11 cellular contexts compared by ENCODE assay signal in genomic region chr9:120889606-120890396, GRCh38. TPM values are rescaled to one million over a fixed set of nuclear protein-coding genes. Genes with fewer than 3 reads are reported as not detected.
DNase-seq lines count a peak whose midpoint lies in the region; ATAC-seq and TF ChIP-seq lines count a peak whose summit lies in the region.
"Had no signal": no experiment of that assay in that cellular context is flagged by ENCODE, and none has a peak within 500 bp of the region (broad histone marks: within the 10 kb centered on the region; RNA-seq: fewer than 3 reads in every experiment).

No MANE protein-coding gene starts in this region.

- H3K36me3 Mint-ChIP-seq in CD8-positive, alpha-beta memory T cell: peaks cover 0 to 2% (median 1%) of the 10 kb centered on the region in 3 donors
- H3K36me3 Mint-ChIP-seq in activated naive CD4-positive, alpha-beta T cell treated with anti-CD3 and anti-CD28 coated beads, Interleukin-2, amount 50 U/mL, for 72 hours: peaks cover 0 to 12% of the 10 kb centered on the region in 2 donors

- no peak for ATAC-seq in activated naive CD4-positive, alpha-beta T cell treated with anti-CD3 and anti-CD28 coated beads, Interleukin-2, amount 50 U/mL, for 72 hours
- no peak for ATAC-seq in GM18502 (IDR thresholded peaks at IDR 0.05; ENCODE audit: poor library complexity, unreplicated experiment)

- intact Hi-C loops in prostate gland (cut with DNase I): loop anchor here (2.0 kb wide), 1 partner anchor 27 kb away; no protein-coding TSS in a partner anchor

- TF ChIP-seq CTCF in prostate gland (IDR thresholded peaks at IDR 0.05): no peak

- H3K9me3 Mint-ChIP-seq in CD8-positive, alpha-beta memory T cell: no peaks in the 10 kb centered on the region
- peaks cover 0 to 3% of the 10 kb centered on the region in 2 donors for H3K9me3 Mint-ChIP-seq in activated naive CD4-positive, alpha-beta T cell treated with anti-CD3 and anti-CD28 coated beads, Interleukin-2, amount 50 U/mL, for 72 hours

- no peaks in the 10 kb centered on the region for H3K27me3 Mint-ChIP-seq in CD8-positive, alpha-beta memory T cell

- H3K36me3 ChIP-seq in CD8-positive, alpha-beta memory T cell (ENCODE audit: insufficient read depth, low read length): no peaks in the 10 kb centered on the region
- H3K36me3 ChIP-seq in MG63 (no peaks in the 10 kb centered on the region), prostate gland (no peaks in the 10 kb centered on the region)

- peaks cover 71% of the 10 kb centered on the region for H3K4me1 ChIP-seq in CD8-positive, alpha-beta memory T cell (ENCODE audit: insufficient read depth, low read length)
- H3K4me1 ChIP-seq in prostate gland (replicated peaks): peaks cover 6% of the 10 kb centered on the region

- H3K9me3 ChIP-seq in CD8-positive, alpha-beta memory T cell (ENCODE audit: low read length): no peaks in the 10 kb centered on the region
- H3K9me3 ChIP-seq in MG63: no peaks in the 10 kb centered on the region
- no peaks in the 10 kb centered on the region for H3K9me3 ChIP-seq in prostate gland

- H3K4me3 Mint-ChIP-seq in CD8-positive, alpha-beta memory T cell: peak overlapping the region; percentile 24 to 90 (median 74)

- H3K4me1 Mint-ChIP-seq in CD8-positive, alpha-beta memory T cell: peaks cover 52 to 72% (median 56%) of the 10 kb centered on the region in 3 donors

- CTCF ChIA-PET in CD8-positive, alpha-beta memory T cell (lab: Charles Lee): interaction anchor here (0.6 to 5.9 kb wide), 12 partner anchors 13 to 464 kb away, joined by 3 to 38 read pairs (median 7); partner anchors contain the start of gene TRAF1

- H3K27me3 ChIP-seq in CD8-positive, alpha-beta memory T cell (ENCODE audit: insufficient read depth, low read length, poor library complexity, severe bottlenecking): no peaks in the 10 kb centered on the region
- H3K27me3 ChIP-seq in MG63: no peaks in the 10 kb centered on the region
- H3K27me3 ChIP-seq in prostate gland (replicated peaks; ENCODE audit: insufficient read depth): no peaks in the 10 kb centered on the region

- peak overlapping the region; percentile 48 for H3K4me3 ChIP-seq in CD8-positive, alpha-beta memory T cell (ENCODE audit: low read length)
- no peak overlapping the region for H3K4me3 ChIP-seq in MG63
- H3K4me3 ChIP-seq in prostate gland: no peak overlapping the region
- H3K4me3 ChIP-seq: lung had no signal

- H3K27ac ChIP-seq in CD8-positive, alpha-beta memory T cell (ENCODE audit: low read depth, low read length): peak overlapping the region; percentile 24
- peak overlapping the region; percentile 31 to 56 for H3K27ac ChIP-seq in prostate gland

- 38% methylated on average over 3 of the region's 3 CpGs for WGBS in prostate gland

- TF ChIP-seq POLR2A in prostate gland (IDR thresholded peaks at IDR 0.05): no peak

- DNase-seq in CD8-positive, alpha-beta memory T cell: peak in 1 of 5 donors; percentile 16
- peak; percentile 57 for DNase-seq in MG63
- no peak for DNase-seq in activated naive CD4-positive, alpha-beta T cell treated with anti-CD3 and anti-CD28 coated beads, Interleukin-2, amount 50 U/mL, for 72 hours (ENCODE audit: low spot score in 2 of 2)
- DNase-seq in prostate gland (ENCODE audit: low spot score): no peak
- no peak for DNase-seq in NCI-H1436 treated with DMSO at 0.1 percent for 48 hours (lab: John Stamatoyannopoulos, UW)
- DNase-seq in NCI-H446 (lab: John Stamatoyannopoulos, UW): no peak
- DNase-seq in cerebellar cortex (ENCODE audit: low spot score): no peak
- DNase-seq: activated CD4-positive, alpha-beta T cell treated with anti-CD3 and anti-CD28 coated beads, Interleukin-2, amount 50 U/mL, for 4 hours; caudate nucleus had no signal

- peak overlapping the region; percentile 67 to 98 (median 96) for H3K27ac Mint-ChIP-seq in CD8-positive, alpha-beta memory T cell
- peak overlapping the region; percentile 94 to 99 for H3K27ac Mint-ChIP-seq in activated naive CD4-positive, alpha-beta T cell treated with anti-CD3 and anti-CD28 coated beads, Interleukin-2, amount 50 U/mL, for 72 hours

- POLR2A ChIA-PET in CD8-positive, alpha-beta memory T cell (lab: Charles Lee): interaction anchor here (0.5 to 5.6 kb wide), 15 partner anchors 10 to 96 kb away, joined by 3 to 116 read pairs (median 11); partner anchors contain the start of genes FBXW2, PHF19 and TRAF1

RNA-seq across cellular contexts. Expression of gene PHF19, which starts 12.8 kb away (rescaled TPM):
- 100 to 1,000 TPM; 206 to 214 TPM for total RNA-seq in CD8-positive, alpha-beta memory T cell
- polyA plus RNA-seq in CD8-positive, alpha-beta memory T cell: 8.3 TPM
- total RNA-seq in MG63 (2014; rRNA removed; shearing (Covaris generic); ENCODE audit: low replicate concordance): 51.5 and 76.6 TPM in 2 replicates
- total RNA-seq in activated naive CD4-positive, alpha-beta T cell treated with anti-CD3 and anti-CD28 coated beads, Interleukin-2, amount 50 U/mL, for 72 hours: 100 to 1,000 TPM; 305 to 312 TPM
- 10 to 100 TPM; 19.9 to 37.6 TPM for total RNA-seq in prostate gland

RNA-seq across cellular contexts. Expression of gene TRAF1, which starts 36.8 kb away (rescaled TPM):
- total RNA-seq in CD8-positive, alpha-beta memory T cell: 100 to 1,000 TPM; 316 to 322 TPM
- 12.1 TPM for polyA plus RNA-seq in CD8-positive, alpha-beta memory T cell
- total RNA-seq in MG63 (2014; rRNA removed; shearing (Covaris generic); ENCODE audit: low replicate concordance): 0.67 and 0.79 TPM in 2 replicates
- total RNA-seq in activated naive CD4-positive, alpha-beta T cell treated with anti-CD3 and anti-CD28 coated beads, Interleukin-2, amount 50 U/mL, for 72 hours: 100 to 1,000 TPM in 1 of 2 donors, 10 to 100 TPM in 1; 99.5 to 100 TPM
- 1 to 10 TPM; 3.1 to 6.9 TPM for total RNA-seq in prostate gland

RNA-seq across cellular contexts. Expression of gene PSMD5, which starts 47.1 kb away (rescaled TPM):
- total RNA-seq in CD8-positive, alpha-beta memory T cell: 10 to 100 TPM; 60.9 to 63.7 TPM
- polyA plus RNA-seq in CD8-positive, alpha-beta memory T cell: 21.1 TPM
- 20.4 and 29.1 TPM in 2 replicates for total RNA-seq in MG63 (2014; rRNA removed; shearing (Covaris generic); ENCODE audit: low replicate concordance)
- total RNA-seq in activated naive CD4-positive, alpha-beta T cell treated with anti-CD3 and anti-CD28 coated beads, Interleukin-2, amount 50 U/mL, for 72 hours: 10 to 100 TPM; 74.9 to 75.2 TPM
- total RNA-seq in prostate gland: 10 to 100 TPM; 30.0 to 36.3 TPM

Comparison
In these comparisons a context has a peak if more than half of its experiments do, and no peak if none do; other contexts are left out.
1. RNA of gene TRAF1, which starts 36.8 kb away (total RNA-seq): 316 to 322 TPM in CD8-positive, alpha-beta memory T cell and 99.5 to 100 TPM in activated naive CD4-positive, alpha-beta T cell treated with anti-CD3 and anti-CD28 coated beads, Interleukin-2, amount 50 U/mL, for 72 hours; 3.1 to 6.9 TPM in prostate gland and 0.67 to 0.79 TPM in MG63; every median in the first group is over 10 times any median in the second.